ENCODE assay signal across 8 cellular contexts in genomic region chr5:177311723-177312648, GRCh38. TPM values are rescaled to one million over a fixed set of nuclear protein-coding genes. Genes with fewer than 3 reads are reported as not detected.
DNase-seq lines count a peak whose midpoint lies in the region; ATAC-seq and TF ChIP-seq lines count a peak whose summit lies in the region.

TSS of gene MXD3 (minus strand) at chr5:177311898. CDS start at chr5:177311830, 68 bp downstream.

- H3K36me3 ChIP-seq in heart left ventricle (peaks cover 0 to 11% (median 4%) of the 10 kb centered on the region in 9 donors), upper lobe of right lung (peaks cover 5% of the 10 kb centered on the region)

- intact Hi-C loops in heart left ventricle (cut with DNase I) (loop anchor here in 7 of 10 donors (2.0 to 10.0 kb wide), 7 partner anchors 37 to 197 kb away; partner anchors contain the start of genes DOK3 (in 1 of the 7) and SLC34A1 (in 1 of the 7)), posterior vena cava (cut with DNase I) (loop anchor here in 1 of 2 donors (10.0 kb wide), 1 partner anchor 73 kb away; the partner anchor contains the start of gene SLC34A1), upper lobe of right lung (cut with DNase I) (no loop called here)

- WGBS in heart left ventricle, 4 donors, result 0 to 1% (median 1%) methylated on average over 34 to 78 of the region's 78 CpGs

- no peak for TF ChIP-seq POLR2A in heart left ventricle (IDR thresholded peaks at IDR 0.05)

- ATAC-seq in HG02852 (IDR thresholded peaks at IDR 0.05; ENCODE audit: unreplicated experiment) (peak; percentile 73), heart left ventricle (peak; percentile 81 to 92 (median 90)), upper lobe of right lung (peak; percentile 92)

- peak within 1 kb of the TSS in 1 of 12 donors; percentile 10 for H3K27ac ChIP-seq in heart left ventricle
- H3K27ac ChIP-seq in upper lobe of right lung, result no peak within 1 kb of the TSS

- in situ Hi-C loops in GM13977 (cut with MboI; ENCODE audit: low pct_unique_long_range_greater_than_20kb, low sequenced_read_pairs, unreplicated experiment), result no loop called here

- H3K4me3 ChIP-seq in heart left ventricle, result peak within 1 kb of the TSS; percentile 6 to 65 (median 58)
- peak within 1 kb of the TSS; percentile 52 for H3K4me3 ChIP-seq in upper lobe of right lung

- H3K4me1 ChIP-seq in heart left ventricle, result peaks cover 0 to 65% (median 25%) of the 10 kb centered on the region in 12 donors
- peaks cover 30% of the 10 kb centered on the region for H3K4me1 ChIP-seq in upper lobe of right lung

- H3K27me3 ChIP-seq in heart left ventricle, result no peaks in the 10 kb centered on the region
- no peaks in the 10 kb centered on the region for H3K27me3 ChIP-seq in upper lobe of right lung

- H3K9me3 ChIP-seq in heart left ventricle, result no peaks in the 10 kb centered on the region
- H3K9me3 ChIP-seq in upper lobe of right lung, result no peaks in the 10 kb centered on the region

- TF ChIP-seq CTCF in GM13977 (IDR thresholded peaks at IDR 0.05; ENCODE audit: extremely low read depth, insufficient read depth, missing control alignments) (no peak), heart left ventricle (IDR thresholded peaks at IDR 0.05) (no peak), upper lobe of right lung (IDR thresholded peaks at IDR 0.05) (no peak)

- DNase-seq in GM13977 (ENCODE audit: low spot score) (peak; percentile 97), NCI-H1436 treated with DMSO at 0.1 percent for 48 hours (lab: John Stamatoyannopoulos, UW) (peak; percentile 55), SW480 (ENCODE audit: low spot score) (peak; percentile 99), heart left ventricle (peak; percentile 96 to 99 (median 97)), posterior vena cava (ENCODE audit: low spot score) (peak; percentile 99), upper lobe of right lung (peak; percentile 97)
- DNase-seq in activated naive CD8-positive, alpha-beta T cell treated with anti-CD3 and anti-CD28 coated beads, Interleukin-2, amount 50 U/mL, for 16 hours (ENCODE audit: low read depth, low spot score), result peak; percentile 94

RNA-seq across cellular contexts. Expression of gene MXD3, which starts in this region (rescaled TPM):
- total RNA-seq in heart left ventricle, result 1 to 10 TPM in 8 of 9 donors, under 1 TPM in 1; 0.52 to 9.1 (median 3.1) TPM
- polyA plus RNA-seq in heart left ventricle, result 1 to 10 TPM; 1.3 to 2.5 TPM
- 1 to 10 TPM; 5.4 to 6.1 TPM for total RNA-seq in posterior vena cava
- total RNA-seq in upper lobe of right lung, result 10.1 TPM
